19 cellular contexts compared by ENCODE assay signal in the genomic region with DNA sequence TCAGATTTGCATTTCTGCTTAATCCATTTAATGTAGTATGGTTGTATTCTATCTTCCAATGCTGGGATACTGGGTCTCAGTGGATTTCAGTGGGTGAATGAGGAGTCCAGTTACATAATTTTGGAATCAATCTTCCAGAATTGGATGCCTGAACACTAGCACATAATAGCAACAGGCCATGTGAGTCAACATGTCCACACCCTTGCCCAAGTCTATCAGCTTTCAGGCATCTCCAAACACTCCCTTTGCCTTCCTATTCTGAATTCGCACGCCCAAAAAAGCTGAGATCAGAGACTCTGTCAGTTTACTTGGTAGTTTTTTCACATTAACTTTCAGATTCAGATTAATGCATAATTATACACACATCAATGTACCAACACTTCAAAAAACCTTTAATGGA.
A peak's percentile ranks its signal among the peaks of the same experiment; 100 is the strongest.
DNase-seq lines count a peak whose midpoint lies in the region; ATAC-seq, FAIRE-seq and TF ChIP-seq lines count a peak whose summit lies in the region.
"Had no signal": no experiment of that assay in that cellular context is flagged by ENCODE, and none has a peak within 500 bp of the region (broad histone marks: within the 10 kb centered on the region; RNA-seq: fewer than 3 reads in every experiment).

No MANE protein-coding gene starts in this region.

- no peaks in the 10 kb centered on the region for H3K27me3 ChIP-seq in bronchial epithelial cell (ENCODE audit: control insufficient read depth, insufficient read depth, low read length)
- H3K27me3 ChIP-seq in keratinocyte (ENCODE audit: control insufficient read depth, extremely low read depth, insufficient read depth, low read length) = no peaks in the 10 kb centered on the region
- H3K27me3 ChIP-seq in upper lobe of right lung = no peaks in the 10 kb centered on the region
- H3K27me3 ChIP-seq in stomach = no peaks in the 10 kb centered on the region
- H3K27me3 ChIP-seq: brain microvascular endothelial cell, tibial artery had no signal

- no peaks in the 10 kb centered on the region for H3K36me3 ChIP-seq in bronchial epithelial cell (ENCODE audit: control insufficient read depth, insufficient read depth, low read length)
- H3K36me3 ChIP-seq in keratinocyte (ENCODE audit: control insufficient read depth in 2 of 2, extremely low read depth in 1 of 2, insufficient read depth in 2 of 2, low read length in 2 of 2) = no peaks in the 10 kb centered on the region
- H3K36me3 ChIP-seq in upper lobe of right lung = no peaks in the 10 kb centered on the region
- no peaks in the 10 kb centered on the region for H3K36me3 ChIP-seq in stomach
- H3K36me3 ChIP-seq: brain microvascular endothelial cell, tibial artery had no signal

- ATAC-seq in upper lobe of right lung = no peak
- ATAC-seq in GM18867 (IDR thresholded peaks at IDR 0.05; ENCODE audit: unreplicated experiment) = no peak
- ATAC-seq: activated CD4-positive, CD25-positive, alpha-beta regulatory T cell treated with anti-CD3 and anti-CD28 coated beads, Interleukin-2, amount 50 U/mL, for 24 hours; T-cell had no signal

- peak overlapping the region; percentile 42 for H3K4me2 ChIP-seq in keratinocyte (ENCODE audit: control insufficient read depth, extremely low read depth, insufficient read depth, low read depth, low read length)

- intact Hi-C loops in upper lobe of right lung (cut with DNase I) = no loop called here
- intact Hi-C loops in stomach (cut with DNase I; ENCODE audit: low total_unique reads) = no loop called here

- TF ChIP-seq CTCF in bronchial epithelial cell (IDR thresholded peaks at IDR 0.05; ENCODE audit: insufficient read depth, low read length, severe bottlenecking) (no peak), keratinocyte (optimal IDR thresholded peaks at IDR 0.05 in 1 of 3, IDR thresholded peaks at IDR 0.05 in 1 of 3, conservative IDR thresholded peaks at IDR 0.05 in 1 of 3; ENCODE audit: extremely low read depth in 1 of 3, insufficient read depth in 2 of 3, low read length in 3 of 3) (no peak), upper lobe of right lung (IDR thresholded peaks at IDR 0.05) (no peak), stomach (IDR thresholded peaks at IDR 0.05) (no peak)

- TF ChIP-seq EP300 in stomach (IDR thresholded peaks at IDR 0.05) = no peak

- peaks cover 65% of the 10 kb centered on the region for H3K4me1 ChIP-seq in keratinocyte (ENCODE audit: control insufficient read depth, extremely low read depth, insufficient read depth, low read length)
- peaks cover 5% of the 10 kb centered on the region for H3K4me1 ChIP-seq in upper lobe of right lung
- H3K4me1 ChIP-seq in stomach = peaks cover 0 to 34% (median 9%) of the 10 kb centered on the region in 4 donors

- DNase-seq in NCI-H2171 treated with DMSO at 0.1 percent for 48 hours (lab: John Stamatoyannopoulos, UW) = peak; percentile 42
- DNase-seq in NCI-H2171 (lab: John Stamatoyannopoulos, UW) = no peak
- DNase-seq in bronchial epithelial cell (ENCODE audit: low read depth) = peak; percentile 82
- peak; percentile 44 for DNase-seq in keratinocyte (ENCODE audit: low read depth, low spot score)
- DNase-seq in upper lobe of right lung = no peak
- no peak for DNase-seq in effector CD8-positive, alpha-beta T cell (lab: John Stamatoyannopoulos, UW)
- no peak for DNase-seq in stomach
- DNase-seq: activated naive CD4-positive, alpha-beta T cell treated with Interleukin-2 at 50 U/mL for 16 hours; brain microvascular endothelial cell; CD4-positive, CD25-positive, alpha-beta regulatory T cell; NCI-H1048; NCI-H2227 treated with DMSO at 0.1 percent for 48 hours; stimulated activated CD4-positive, alpha-beta T cell treated with anti-CD3 and anti-CD28 coated beads, Interleukin-1b, Interleukin-23, amount 100 ng/mL, for 48 hours; T-cell; tibial artery had no signal

- H3K79me2 ChIP-seq in keratinocyte (ENCODE audit: control insufficient read depth, insufficient read depth, low read length) = peaks cover 39% of the 10 kb centered on the region

- H3K9me3 ChIP-seq in keratinocyte (ENCODE audit: control insufficient read depth, low read depth, low read length) = no peaks in the 10 kb centered on the region
- H3K9me3 ChIP-seq in upper lobe of right lung = no peaks in the 10 kb centered on the region
- no peaks in the 10 kb centered on the region for H3K9me3 ChIP-seq in stomach
- H3K9me3 ChIP-seq: tibial artery had no signal

- WGBS in stomach, 5 donors = 46 to 63% (median 57%) methylated on average over 2 of the region's 2 CpGs

- no peak overlapping the region for H2AFZ ChIP-seq in keratinocyte (ENCODE audit: control insufficient read depth, low read length)

- H3K27ac ChIP-seq in keratinocyte (ENCODE audit: control insufficient read depth, insufficient read depth, low read length) (peak overlapping the region; percentile 84), upper lobe of right lung (peak overlapping the region; percentile 4), stomach (no peak overlapping the region)
- H3K27ac ChIP-seq: 22Rv1, brain microvascular endothelial cell, tibial artery had no signal

- dilution Hi-C loops in keratinocyte (cut with MboI; ENCODE audit: extremely low pct_ligation_motif_present, low sequenced_read_pairs) = no loop called here

- H3K9me1 ChIP-seq in keratinocyte (ENCODE audit: control insufficient read depth, extremely low read depth, insufficient read depth, low read length) = no peaks in the 10 kb centered on the region

- no peaks in the 10 kb centered on the region for H4K20me1 ChIP-seq in keratinocyte (ENCODE audit: control insufficient read depth, extremely low read depth, insufficient read depth, low read length)

- peak; percentile 73 for FAIRE-seq in bronchial epithelial cell (lab: Jason Lieb, UNC)
- FAIRE-seq in keratinocyte (lab: Jason Lieb, UNC) = peak; percentile 98
- FAIRE-seq: GM12892 had no signal

- peak overlapping the region; percentile 3 for H3K9ac ChIP-seq in keratinocyte (ENCODE audit: control insufficient read depth, extremely low read depth, insufficient read depth, low read length)

- no peak for TF ChIP-seq POLR2A in stomach (IDR thresholded peaks at IDR 0.05)

- H3K4me3 ChIP-seq in bronchial epithelial cell (ENCODE audit: low read depth, low read length) (no peak overlapping the region), keratinocyte (ENCODE audit: control insufficient read depth in 2 of 3, extremely low read depth in 1 of 3, insufficient read depth in 2 of 3, low read depth in 1 of 3, low read length in 3 of 3) (peak overlapping the region in 1 of 3 experiments; percentile 11), upper lobe of right lung (no peak overlapping the region), stomach (no peak overlapping the region)
- H3K4me3 ChIP-seq: tibial artery had no signal

Comparison
In these comparisons a context has a peak if more than half of its experiments do, and no peak if none do; other contexts are left out.
1. DNase-seq: peak in NCI-H2171 treated with DMSO at 0.1 percent for 48 hours (single experiment), bronchial epithelial cell (single experiment) and keratinocyte (single experiment); none in NCI-H2171 (single experiment), upper lobe of right lung (single experiment), effector CD8-positive, alpha-beta T cell (single experiment) and stomach (single experiment).
2. H3K27ac ChIP-seq: peak in keratinocyte (single experiment) and upper lobe of right lung (single experiment); none in stomach (0 of 5).